ENCODE assay signal across 14 cellular contexts in genomic region chr4:101833455-101833854, GRCh38.
"Had no signal": no experiment of that assay in that cellular context is flagged by ENCODE, and none has a peak within 500 bp of the region (broad histone marks: within the 10 kb centered on the region; RNA-seq: fewer than 3 reads in every experiment).

No MANE protein-coding gene starts in this region.

- H3K4me3 Mint-ChIP-seq: activated CD4-positive, alpha-beta memory T cell treated with anti-CD3 and anti-CD28 coated beads, Interleukin-2, amount 10 ng/mL, durations not matched to agents 7 days and 5 days; activated naive CD8-positive, alpha-beta T cell treated with anti-CD3 and anti-CD28 coated beads, Interleukin-2, amount 10 ng/mL, durations not matched to agents 7 days and 5 days; activated T-cell treated with anti-CD3 and anti-CD28 coated beads, Interleukin-2, amount 50 U/mL, for 72 hours; nephron progenitor cell; T-helper 17 cell had no signal

- DNase-seq: activated CD4-positive, alpha-beta memory T cell treated with anti-CD3 and anti-CD28 coated beads, Interleukin-2, amount 10 ng/mL, durations not matched to agents 7 days and 5 days; activated CD4-positive, alpha-beta T cell treated with anti-CD3 and anti-CD28 coated beads for 1 hour; activated gamma-delta T cell treated with Interleukin-2 at 50 U/mL for 16 hours; activated naive CD8-positive, alpha-beta T cell treated with anti-CD3 and anti-CD28 coated beads, Interleukin-2, amount 10 ng/mL, durations not matched to agents 7 days and 5 days; activated T-cell treated with anti-CD3 and anti-CD28 coated beads, Interleukin-2, amount 50 U/mL, for 72 hours; aorta; hypothalamus; nephron progenitor cell; psoas muscle; sigmoid colon; stimulated activated CD4-positive, alpha-beta T cell treated with anti-CD3 and anti-CD28 coated beads, Interleukin-12 subunit alpha, Interleukin-12 subunit beta, amount 100 ng/mL, for 4 hours; stimulated activated naive CD8-positive, alpha-beta T cell treated with anti-CD3 and anti-CD28 coated beads, Interleukin-15, Interleukin-2, amounts not matched to agents 100 U/mL and 50 U/mL, for 24 hours; T-helper 17 cell had no signal

- H3K9me3 Mint-ChIP-seq: activated CD4-positive, alpha-beta memory T cell treated with anti-CD3 and anti-CD28 coated beads, Interleukin-2, amount 10 ng/mL, durations not matched to agents 7 days and 5 days; activated naive CD8-positive, alpha-beta T cell treated with anti-CD3 and anti-CD28 coated beads, Interleukin-2, amount 10 ng/mL, durations not matched to agents 7 days and 5 days; activated T-cell treated with anti-CD3 and anti-CD28 coated beads, Interleukin-2, amount 50 U/mL, for 72 hours; nephron progenitor cell had no signal

- H3K4me1 Mint-ChIP-seq: activated CD4-positive, alpha-beta memory T cell treated with anti-CD3 and anti-CD28 coated beads, Interleukin-2, amount 10 ng/mL, durations not matched to agents 7 days and 5 days; activated naive CD8-positive, alpha-beta T cell treated with anti-CD3 and anti-CD28 coated beads, Interleukin-2, amount 10 ng/mL, durations not matched to agents 7 days and 5 days; nephron progenitor cell had no signal

- ATAC-seq: activated T-cell treated with anti-CD3 and anti-CD28 coated beads, Interleukin-2, amount 50 U/mL, for 72 hours; esophagus mucosa; psoas muscle; stimulated activated naive CD8-positive, alpha-beta T cell treated with anti-CD3 and anti-CD28 coated beads, Interleukin-15, Interleukin-2, amounts not matched to agents 100 U/mL and 50 U/mL, for 24 hours; T-helper 17 cell had no signal

- H3K27ac Mint-ChIP-seq: activated CD4-positive, alpha-beta memory T cell treated with anti-CD3 and anti-CD28 coated beads, Interleukin-2, amount 10 ng/mL, durations not matched to agents 7 days and 5 days; activated naive CD8-positive, alpha-beta T cell treated with anti-CD3 and anti-CD28 coated beads, Interleukin-2, amount 10 ng/mL, durations not matched to agents 7 days and 5 days; activated T-cell treated with anti-CD3 and anti-CD28 coated beads, Interleukin-2, amount 50 U/mL, for 72 hours; nephron progenitor cell; T-helper 17 cell had no signal

- H3K36me3 Mint-ChIP-seq: activated naive CD8-positive, alpha-beta T cell treated with anti-CD3 and anti-CD28 coated beads, Interleukin-2, amount 10 ng/mL, durations not matched to agents 7 days and 5 days had no signal
